Comparison of ENCODE assay signal across 12 cellular contexts in the genomic region with DNA sequence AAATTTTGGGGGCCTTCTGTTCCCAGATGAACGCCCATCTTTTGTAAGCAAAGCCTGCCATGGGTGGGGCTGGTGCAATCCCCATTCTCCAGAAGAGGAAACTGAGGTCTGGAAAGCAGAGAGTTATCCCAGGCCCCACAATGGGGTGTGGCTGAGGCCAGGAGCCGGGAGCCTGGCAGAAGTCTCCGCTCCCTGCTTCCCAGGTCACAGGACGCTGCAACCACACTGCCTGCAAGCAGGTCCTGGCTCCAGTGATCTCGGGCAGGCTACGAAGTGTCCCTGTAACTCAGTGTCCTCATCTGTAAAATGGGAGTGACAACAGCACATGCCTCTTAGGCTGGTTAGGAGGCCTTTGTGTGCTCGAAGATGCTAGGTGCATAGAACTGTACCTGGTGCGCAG. TPM values are rescaled to one million over a fixed set of nuclear protein-coding genes. Genes with fewer than 3 reads are reported as not detected.
DNase-seq lines count a peak whose midpoint lies in the region; ATAC-seq, FAIRE-seq and TF ChIP-seq lines count a peak whose summit lies in the region.
"Had no signal": no experiment of that assay in that cellular context is flagged by ENCODE, and none has a peak within 500 bp of the region (broad histone marks: within the 10 kb centered on the region; RNA-seq: fewer than 3 reads in every experiment).

No MANE protein-coding gene starts in this region.

- no peaks in the 10 kb centered on the region for H3K9me3 Mint-ChIP-seq in T-helper 2 cell treated with Interferon-gamma antibody and Interleukin-4, amounts not matched to agents 5 μg/mL and 100 μg/mL, for 36 hours
- no peaks in the 10 kb centered on the region for H3K9me3 Mint-ChIP-seq in T-cell

- peaks cover 7 to 22% of the 10 kb centered on the region in 2 donors for H3K36me3 ChIP-seq in small intestine (ENCODE audit: control insufficient read depth in 2 of 2, insufficient read depth in 2 of 2, low read length in 2 of 2)

- H3K27ac ChIP-seq in small intestine (ENCODE audit: low read depth in 1 of 2, low read length in 1 of 2): peak overlapping the region; percentile 49 to 99

- no peak for DNase-seq in T-helper 2 cell treated with Interferon-gamma antibody and Interleukin-4, amounts not matched to agents 5 μg/mL and 100 μg/mL, for 36 hours (ENCODE audit: low spot score)
- DNase-seq in T-helper 2 cell: no peak
- no peak for DNase-seq in T-cell
- no peak for DNase-seq in fibroblast of villous mesenchyme (ENCODE audit: low read depth)
- DNase-seq in small intestine: no peak
- no peak for DNase-seq in RKO (ENCODE audit: low spot score)
- DNase-seq in HuH-7 (ENCODE audit: low spot score): no peak
- DNase-seq: foreskin melanocyte, NCI-H2171 had no signal

- no peaks in the 10 kb centered on the region for H3K27me3 ChIP-seq in small intestine (ENCODE audit: control insufficient read depth in 2 of 2, insufficient read depth in 2 of 2, low read length in 2 of 2)

- POLR2A ChIA-PET in T-cell (lab: Charles Lee): no interaction called here

- peaks cover 19% of the 10 kb centered on the region for H3K4me1 Mint-ChIP-seq in T-helper 2 cell treated with Interferon-gamma antibody and Interleukin-4, amounts not matched to agents 5 μg/mL and 100 μg/mL, for 36 hours (ENCODE audit: low read depth)
- H3K4me1 Mint-ChIP-seq in T-cell: peaks cover 8 to 19% (median 16%) of the 10 kb centered on the region in 3 donors

- FAIRE-seq in small intestine (lab: Jason Lieb, UNC): no peak
- FAIRE-seq: A204.1 had no signal

- H3K4me1 ChIP-seq in small intestine (ENCODE audit: control insufficient read depth in 2 of 2, insufficient read depth in 1 of 2, low read depth in 1 of 2, low read length in 1 of 2): peaks cover 0 to 3% of the 10 kb centered on the region in 2 donors

- H3K4me3 ChIP-seq in fibroblast of villous mesenchyme (ENCODE audit: low read depth, low read length) (peak overlapping the region; percentile 84), small intestine (ENCODE audit: low read depth in 1 of 2, low read length in 2 of 2) (peak overlapping the region; percentile 61 to 85)

- CTCF ChIA-PET in T-cell (lab: Charles Lee): no interaction called here

- no peaks in the 10 kb centered on the region for H3K9me3 ChIP-seq in small intestine (ENCODE audit: control insufficient read depth, low read depth)
- H3K9me3 ChIP-seq: neutrophil had no signal

- ATAC-seq in T-cell (replicated peaks in 1 of 4): no peak
- no peak for ATAC-seq in HG02759 (IDR thresholded peaks at IDR 0.05; ENCODE audit: unreplicated experiment)

- H3K27ac Mint-ChIP-seq in T-helper 2 cell treated with Interferon-gamma antibody and Interleukin-4, amounts not matched to agents 5 μg/mL and 100 μg/mL, for 36 hours: no peak overlapping the region
- H3K27ac Mint-ChIP-seq in T-cell: no peak overlapping the region

- no peaks in the 10 kb centered on the region for H3K27me3 Mint-ChIP-seq in T-helper 2 cell treated with Interferon-gamma antibody and Interleukin-4, amounts not matched to agents 5 μg/mL and 100 μg/mL, for 36 hours (ENCODE audit: low read depth)
- H3K27me3 Mint-ChIP-seq in T-cell: no peaks in the 10 kb centered on the region

- peak overlapping the region; percentile 24 for H3K4me3 Mint-ChIP-seq in T-helper 2 cell treated with Interferon-gamma antibody and Interleukin-4, amounts not matched to agents 5 μg/mL and 100 μg/mL, for 36 hours
- H3K4me3 Mint-ChIP-seq in T-cell: peak overlapping the region in 2 of 3 donors; percentile 28 to 89

- no peaks in the 10 kb centered on the region for H3K36me3 Mint-ChIP-seq in T-helper 2 cell treated with Interferon-gamma antibody and Interleukin-4, amounts not matched to agents 5 μg/mL and 100 μg/mL, for 36 hours (ENCODE audit: low read depth)
- peaks cover 3% of the 10 kb centered on the region for H3K36me3 Mint-ChIP-seq in T-cell

- WGBS in small intestine, 3 donors: 22 to 55% (median 39%) methylated on average over 8 of the region's 8 CpGs

- no peak for TF ChIP-seq CTCF in fibroblast of villous mesenchyme (IDR thresholded peaks at IDR 0.05; ENCODE audit: insufficient read depth, low read depth, low read length)

RNA-seq across cellular contexts. Expression of gene PLCB3, which starts 1.7 kb away (rescaled TPM):
- total RNA-seq in T-cell: 10 to 100 TPM in 3 of 5 donors, 1 to 10 TPM in 2; 3.6 to 14.9 (median 11.2) TPM
- total RNA-seq in fibroblast of villous mesenchyme: 53.8 and 66.5 TPM in 2 replicates
- 100 to 1,000 TPM; 108 to 191 (median 142) TPM for polyA plus RNA-seq in small intestine

RNA-seq across cellular contexts. Expression of gene PPP1R14B, which starts 6.3 kb away (rescaled TPM):
- total RNA-seq in T-cell (100 to 1,000 TPM in 1 of 5 donors, 10 to 100 TPM in 4; 31.2 to 143 (median 88.1) TPM), fibroblast of villous mesenchyme (155 and 175 TPM in 2 replicates)
- polyA plus RNA-seq in small intestine: 100 to 1,000 TPM; 139 to 161 (median 147) TPM

RNA-seq across cellular contexts. Expression of gene FKBP2, which starts 12.1 kb away (rescaled TPM):
- 10 to 100 TPM; 17.9 to 53.0 (median 42.9) TPM for total RNA-seq in T-cell
- total RNA-seq in fibroblast of villous mesenchyme: 46.7 and 47.5 TPM in 2 replicates
- polyA plus RNA-seq in small intestine: 100 to 1,000 TPM; 199 to 268 (median 227) TPM

RNA-seq across cellular contexts. Expression of gene VEGFB, which starts 18.7 kb away (rescaled TPM):
- total RNA-seq in T-cell (10 to 100 TPM; 47.9 to 80.7 (median 76.0) TPM), fibroblast of villous mesenchyme (17.7 and 21.9 TPM in 2 replicates)
- 10 to 100 TPM; 34.8 to 59.7 (median 36.5) TPM for polyA plus RNA-seq in small intestine

RNA-seq across cellular contexts. Expression of gene DNAJC4, which starts 22.7 kb away (rescaled TPM):
- 10 to 100 TPM; 46.2 to 64.7 (median 51.4) TPM for total RNA-seq in T-cell
- total RNA-seq in fibroblast of villous mesenchyme: 6.5 and 9.3 TPM in 2 replicates
- polyA plus RNA-seq in small intestine: 100 to 1,000 TPM in 2 of 3 donors, 10 to 100 TPM in 1; 50.6 to 164 (median 127) TPM
